1 cellular context compared by ENCODE assay signal in genomic region chr3:112042842-112043280, GRCh38.
TF ChIP-seq lines count a peak whose summit lies in the region.

No MANE protein-coding gene starts in this region.

TF ChIP-seq in A549, 52 proteins besides CTCF, POLR2A, EP300 and RAD21:
- TF ChIP-seq NR3C1 (IDR thresholded peaks at IDR 0.05) (no peak), PHF8 (IDR thresholded peaks at IDR 0.05; ENCODE audit: borderline replicate concordance, low read depth) (no peak), FOSB (CRISPR knock-in tag; IDR thresholded peaks at IDR 0.05) (no peak)
TF ChIP-seq in A549: peak in this region for 0.
